In the genomic region with DNA sequence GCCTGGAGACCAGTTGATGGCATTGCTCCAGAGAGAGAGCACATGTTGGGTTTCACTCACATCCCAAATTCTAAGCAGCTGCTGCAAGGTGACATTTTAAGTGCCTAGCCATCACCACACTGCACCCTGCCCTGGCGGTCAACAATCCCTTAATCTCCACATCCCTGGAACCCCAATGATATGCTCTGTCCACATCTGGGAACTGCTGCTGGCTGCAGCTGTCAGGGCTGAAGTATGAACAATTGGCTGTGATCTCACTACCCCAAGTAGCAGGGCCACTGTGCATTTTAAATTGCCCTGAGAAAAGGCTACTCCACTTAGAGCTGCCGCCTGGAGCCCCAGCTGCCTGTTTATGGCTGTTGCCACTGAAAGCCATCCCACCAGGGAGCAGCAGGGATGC, we compare ENCODE assay signal across 5 cellular contexts.
"Had no signal": no experiment of that assay in that cellular context is flagged by ENCODE, and none has a peak within 500 bp of the region (broad histone marks: within the 10 kb centered on the region; RNA-seq: fewer than 3 reads in every experiment).

No MANE protein-coding gene starts in this region.

- H3K27ac ChIP-seq: HL-60 had no signal

- ATAC-seq: HepG2, K562 had no signal

- DNase-seq: IMR-90, KBM-7 had no signal

- H3K4me3 ChIP-seq: K562 had no signal
